8 cellular contexts compared by ENCODE assay signal in genomic region chr9:133991964-133992779, GRCh38. TPM values are rescaled to one million over a fixed set of nuclear protein-coding genes. Genes with fewer than 3 reads are reported as not detected.
A peak's percentile ranks its signal among the peaks of the same experiment; 100 is the strongest.
DNase-seq lines count a peak whose midpoint lies in the region; ATAC-seq and TF ChIP-seq lines count a peak whose summit lies in the region.

Gene VAV2 (minus strand): TSS chr9:133992324. CDS start chr9:133992278, 46 bp downstream.

- TF ChIP-seq CTCF in SK-N-SH (IDR thresholded peaks at IDR 0.05): 0 out of 2 replicates have a peak, but pooled peaks have one; percentile 7
- TF ChIP-seq CTCF in astrocyte of the cerebellum (IDR thresholded peaks at IDR 0.05; ENCODE audit: low read depth, low read length, missing control alignments): no peak
- no peak for TF ChIP-seq CTCF in sigmoid colon (IDR thresholded peaks at IDR 0.05)

- H3K4me1 ChIP-seq in SK-N-SH (ENCODE audit: control insufficient read depth in 1 of 2, insufficient read depth in 2 of 2, low read depth in 1 of 2, low read length in 1 of 2) (peaks cover 6 to 34% of the 10 kb centered on the region in 2 experiments; a peak in 3 of 4 replicates), iPS DF 6.9 (ENCODE audit: control insufficient read depth, insufficient read depth, low read length) (peaks cover 8% of the 10 kb centered on the region), sigmoid colon (peaks cover 0 to 37% (median 29%) of the 10 kb centered on the region in 4 donors)

- H3K27ac ChIP-seq in SK-N-SH (ENCODE audit: low read depth in 2 of 2, low read length in 1 of 2) (peak within 1 kb of the TSS; percentile 82 to 93), iPS DF 6.9 (ENCODE audit: low read length) (no peak within 1 kb of the TSS), sigmoid colon (peak within 1 kb of the TSS; percentile 87 to 95 (median 90))

- intact Hi-C loops in sigmoid colon (cut with DNase I): no loop called here

- peak; percentile 47 for ATAC-seq in GM21515 (IDR thresholded peaks at IDR 0.05; ENCODE audit: unreplicated experiment)

- peak within 1 kb of the TSS; percentile 88 for H3K9ac ChIP-seq in SK-N-SH

- H3K9me2 ChIP-seq in SK-N-SH: no peaks in the 10 kb centered on the region

- no peaks in the 10 kb centered on the region for H3K36me3 ChIP-seq in SK-N-SH (replicated peaks in 1 of 2; ENCODE audit: control insufficient read depth in 1 of 2, insufficient read depth in 2 of 2, low read length in 1 of 2)
- H3K36me3 ChIP-seq in iPS DF 6.9 (ENCODE audit: control insufficient read depth, insufficient read depth, low read length): no peaks in the 10 kb centered on the region; the same call in 1 of the 2 replicates
- no peaks in the 10 kb centered on the region for H3K36me3 ChIP-seq in sigmoid colon

- H3K4me2 ChIP-seq in SK-N-SH: peak within 1 kb of the TSS; percentile 100

- no peak for TF ChIP-seq POLR2A in sigmoid colon (IDR thresholded peaks at IDR 0.05)

- peaks cover 46% of the 10 kb centered on the region for H4K20me1 ChIP-seq in SK-N-SH (ENCODE audit: insufficient read depth)

- no peaks in the 10 kb centered on the region for H3K27me3 ChIP-seq in SK-N-SH (ENCODE audit: insufficient read depth)
- no peaks in the 10 kb centered on the region for H3K27me3 ChIP-seq in iPS DF 6.9 (ENCODE audit: control insufficient read depth, insufficient read depth, low read length)
- H3K27me3 ChIP-seq in sigmoid colon: no peaks in the 10 kb centered on the region

- no peak for TF ChIP-seq RAD21 in SK-N-SH (IDR thresholded peaks at IDR 0.05; ENCODE audit: low read length)

- H3K79me2 ChIP-seq in SK-N-SH (ENCODE audit: insufficient read depth): peaks cover 59% of the 10 kb centered on the region

- H3K4me3 ChIP-seq in SK-N-SH (ENCODE audit: low read depth in 2 of 2, low read length in 1 of 2) (peak within 1 kb of the TSS; percentile 75 to 87), astrocyte of the cerebellum (ENCODE audit: low read depth, low read length) (peak within 1 kb of the TSS; percentile 69), iPS DF 6.9 (ENCODE audit: low read length) (peak within 1 kb of the TSS; percentile 80), sigmoid colon (peak within 1 kb of the TSS; percentile 69 to 77 (median 72))

- H3K9me3 ChIP-seq in SK-N-SH: no peaks in the 10 kb centered on the region
- no peaks in the 10 kb centered on the region for H3K9me3 ChIP-seq in iPS DF 6.9 (ENCODE audit: control insufficient read depth, insufficient read depth, low read length)
- no peaks in the 10 kb centered on the region for H3K9me3 ChIP-seq in sigmoid colon

- H3F3A ChIP-seq in SK-N-SH (replicated peaks; ENCODE audit: insufficient read depth): no peaks in the 10 kb centered on the region

- in situ Hi-C loops in astrocyte of the cerebellum (cut with HindIII; ENCODE audit: low sequenced_read_pairs): no loop called here

- H2AFZ ChIP-seq in SK-N-SH (ENCODE audit: low read depth): peak within 1 kb of the TSS; percentile 56; the same call in 1 of the 2 replicates

- POLR2A ChIA-PET in SK-N-SH (lab: Yijun Ruan, JAX): interaction anchor here (1.1 to 2.2 kb wide), 4 partner anchors 12 to 254 kb away, joined by 3 to 8 read pairs (median 4); partner anchors contain the start of gene SARDH

- TF ChIP-seq EP300 in SK-N-SH (IDR thresholded peaks at IDR 0.05; ENCODE audit: borderline replicate concordance in 1 of 2, low read depth in 1 of 2, low read length in 1 of 2): no peak
- no peak for TF ChIP-seq EP300 in sigmoid colon (IDR thresholded peaks at IDR 0.05)

- CTCF ChIA-PET in SK-N-SH (lab: Yijun Ruan, JAX): interaction anchor here (1.0 to 7.3 kb wide), 17 partner anchors 13 to 218 kb away, joined by 3 to 236 read pairs (median 14); no protein-coding TSS in a partner anchor

- 0% methylated on average over 2 of the region's 124 CpGs for WGBS in SK-N-SH (ENCODE audit: low lambda C conversion rate)
- no CpG with 5 or more reads among the region's 124 CpGs for WGBS in iPS DF 6.9 (ENCODE audit: insufficient coverage, insufficient read length)
- 0% methylated on average over 124 of the region's 124 CpGs for WGBS in sigmoid colon, 2 donors

- peak; percentile 79 for DNase-seq in EH (ENCODE audit: low read depth)
- peak; percentile 66 for DNase-seq in HuH-7 (ENCODE audit: low spot score)
- peak; percentile 76 for DNase-seq in SK-N-SH
- DNase-seq in astrocyte of the cerebellum (ENCODE audit: low read depth): no peak
- DNase-seq in iPS DF 6.9 (ENCODE audit: low read depth, low spot score): no peak
- DNase-seq in sigmoid colon: peak; percentile 84
- no peak for DNase-seq in cortex of kidney (lab: John Stamatoyannopoulos, UW)

TF ChIP-seq in SK-N-SH, 30 proteins besides CTCF, POLR2A, EP300 and RAD21:
- peak; percentile 78 for TF ChIP-seq MAX (IDR thresholded peaks at IDR 0.05; ENCODE audit: low read depth)
- peak; percentile 69; the same call in 1 of the 2 replicates for TF ChIP-seq MXI1 (IDR thresholded peaks at IDR 0.05; ENCODE audit: low read depth, low read length)
- no peak for TF ChIP-seq RFX5 (IDR thresholded peaks at IDR 0.05; ENCODE audit: low read length)
- TF ChIP-seq GABPA (IDR thresholded peaks at IDR 0.05; ENCODE audit: low read depth): no peak
- TF ChIP-seq NRF1 (IDR thresholded peaks at IDR 0.05; ENCODE audit: low read depth, low read length): peak; percentile 27; the same call in 1 of the 2 replicates

RNA-seq across cellular contexts. Expression of gene VAV2, which starts in this region (rescaled TPM):
- polyA plus RNA-seq in SK-N-SH (2012; rRNA removed) (12.9 and 14.9 TPM in 2 replicates), sigmoid colon (10 to 100 TPM; 14.4 to 23.3 (median 18.5) TPM)
- 9.1 and 12.6 TPM in 2 replicates for polyA plus RNA-seq in SK-N-SH (2012; cell fraction: cytosol; rRNA removed)
- 23.3 and 24.1 TPM in 2 replicates for polyA plus RNA-seq in SK-N-SH (2012; cell fraction: nucleus; rRNA removed)
- total RNA-seq in sigmoid colon: 1 to 10 TPM; 3.8 to 7.2 (median 6.6) TPM

Comparison
In these comparisons a context has a peak if more than half of its experiments do, and no peak if none do; other contexts are left out.
1. DNase-seq: peak in EH (single experiment), HuH-7 (single experiment), SK-N-SH (single experiment) and sigmoid colon (single experiment); none in astrocyte of the cerebellum (single experiment), iPS DF 6.9 (single experiment) and cortex of kidney (single experiment).
2. Peak in every context shown above with its lines, with median percentiles within 50 percentile points of each other: H3K4me3 ChIP-seq.